ENCODE assay signal across 9 cellular contexts in genomic region chr19:12052057-12052570, GRCh38. TPM values are rescaled to one million over a fixed set of nuclear protein-coding genes. Genes with fewer than 3 reads are reported as not detected.
DNase-seq lines count a peak whose midpoint lies in the region; ATAC-seq, FAIRE-seq and TF ChIP-seq lines count a peak whose summit lies in the region.
"Had no signal": no experiment of that assay in that cellular context is flagged by ENCODE, and none has a peak within 500 bp of the region (broad histone marks: within the 10 kb centered on the region; RNA-seq: fewer than 3 reads in every experiment).

No MANE protein-coding gene starts in this region.

- TF ChIP-seq POLR2A in esophagus muscularis mucosa (IDR thresholded peaks at IDR 0.05; ENCODE audit: low read depth) (no peak), GM12892 (IDR thresholded peaks at IDR 0.05; ENCODE audit: low read depth, low read length) (no peak), GM18505 (IDR thresholded peaks at IDR 0.05; ENCODE audit: borderline replicate concordance, extremely low read depth, insufficient read depth, insufficient read length) (no peak)

- TF ChIP-seq CTCF in 22Rv1 (IDR thresholded peaks at IDR 0.05) (no peak), esophagus muscularis mucosa (IDR thresholded peaks at IDR 0.05) (no peak), psoas muscle (IDR thresholded peaks at IDR 0.05) (no peak)

- no peak for TF ChIP-seq EP300 in esophagus muscularis mucosa (IDR thresholded peaks at IDR 0.05)

- DNase-seq in RCC 7860 (ENCODE audit: low spot score) (peak; percentile 17), esophagus muscularis mucosa (ENCODE audit: extremely low spot score) (no peak), psoas muscle (no peak), GM12892 (ENCODE audit: insufficient read length) (no peak), hippocampal formation (lab: John Stamatoyannopoulos, UW) (no peak)

- peak overlapping the region; percentile 66 for H3K27ac ChIP-seq in 22Rv1
- H3K27ac ChIP-seq in esophagus muscularis mucosa (replicated peaks in 1 of 4) = peak overlapping the region; percentile 78 to 85 (median 80)
- H3K27ac ChIP-seq in psoas muscle = peak overlapping the region; percentile 49

- H3K4me3 ChIP-seq in esophagus muscularis mucosa (peak overlapping the region; percentile 70 to 79 (median 76)), psoas muscle (peak overlapping the region; percentile 71)

- H3K4me1 ChIP-seq in esophagus muscularis mucosa (peaks cover 5 to 25% (median 14%) of the 10 kb centered on the region in 4 donors), psoas muscle (peaks cover 6% of the 10 kb centered on the region)

- intact Hi-C loops in esophagus muscularis mucosa (cut with DNase I) = loop anchor here (10.0 kb wide), 1 partner anchor 127 kb away; the partner anchor contains the start of gene ZNF700
- intact Hi-C loops in psoas muscle (cut with DNase I) = no loop called here

- ATAC-seq in GM18511 (IDR thresholded peaks at IDR 0.05; ENCODE audit: unreplicated experiment) (peak; percentile 28), psoas muscle (no peak), GM18505 (IDR thresholded peaks at IDR 0.05; ENCODE audit: unreplicated experiment) (no peak)

- no peaks in the 10 kb centered on the region for H3K27me3 ChIP-seq in esophagus muscularis mucosa
- no peaks in the 10 kb centered on the region for H3K27me3 ChIP-seq in psoas muscle (ENCODE audit: insufficient read depth in 3 of 3, low read length in 2 of 3)

- FAIRE-seq in RCC 7860 (lab: Jason Lieb, UNC) (no peak), GM12892 (lab: Jason Lieb, UNC) (no peak)
- FAIRE-seq: islet of Langerhans had no signal

- WGBS in esophagus muscularis mucosa = 2% methylated on average over 14 of the region's 21 CpGs
- WGBS in psoas muscle, 3 donors = 1% methylated on average over 16 to 21 of the region's 21 CpGs

- H3K9me3 ChIP-seq in esophagus muscularis mucosa = no peaks in the 10 kb centered on the region
- peaks cover 3% of the 10 kb centered on the region for H3K9me3 ChIP-seq in psoas muscle

- no peaks in the 10 kb centered on the region for H3K36me3 ChIP-seq in esophagus muscularis mucosa
- no peaks in the 10 kb centered on the region for H3K36me3 ChIP-seq in psoas muscle (ENCODE audit: insufficient read depth in 1 of 2, low read depth in 1 of 2)

RNA-seq across cellular contexts. Expression of gene ZNF878, which starts 0.6 kb away (rescaled TPM):
- 1 to 10 TPM in 1 of 4 donors, under 1 TPM in 3; 0.17 to 1.5 (median 0.43) TPM for total RNA-seq in esophagus muscularis mucosa
- total RNA-seq in psoas muscle = not detected
- under 1 TPM in 2 of 3 donors, not detected in 1; 0.03 TPM for polyA plus RNA-seq in psoas muscle
- 1.5 TPM for polyA plus RNA-seq in GM12892 (2012; ENCODE audit: missing spikeins)

RNA-seq across cellular contexts. Expression of gene ZNF844, which starts 12.4 kb away (rescaled TPM):
- total RNA-seq in esophagus muscularis mucosa (10 to 100 TPM in 1 of 4 donors, 1 to 10 TPM in 3; 6.5 to 10.1 (median 8.3) TPM), psoas muscle (10 to 100 TPM in 1 of 4 donors, 1 to 10 TPM in 3; 4.1 to 12.2 (median 4.6) TPM)
- 1 to 10 TPM; 1.3 to 2.6 (median 2.3) TPM for polyA plus RNA-seq in psoas muscle
- polyA plus RNA-seq in GM12892 (2012; ENCODE audit: missing spikeins) = 3.2 TPM

RNA-seq across cellular contexts. Expression of gene ZNF433, which starts 16.6 kb away (rescaled TPM):
- 1 to 10 TPM; 3.0 to 5.4 (median 4.4) TPM for total RNA-seq in esophagus muscularis mucosa
- total RNA-seq in psoas muscle = 1 to 10 TPM; 2.7 to 4.0 (median 3.1) TPM
- polyA plus RNA-seq in psoas muscle = 1 to 10 TPM; 1.4 to 4.2 (median 2.8) TPM
- 5.9 TPM for polyA plus RNA-seq in GM12892 (2012; ENCODE audit: missing spikeins)
